13 cellular contexts compared by ENCODE assay signal in the genomic region with DNA sequence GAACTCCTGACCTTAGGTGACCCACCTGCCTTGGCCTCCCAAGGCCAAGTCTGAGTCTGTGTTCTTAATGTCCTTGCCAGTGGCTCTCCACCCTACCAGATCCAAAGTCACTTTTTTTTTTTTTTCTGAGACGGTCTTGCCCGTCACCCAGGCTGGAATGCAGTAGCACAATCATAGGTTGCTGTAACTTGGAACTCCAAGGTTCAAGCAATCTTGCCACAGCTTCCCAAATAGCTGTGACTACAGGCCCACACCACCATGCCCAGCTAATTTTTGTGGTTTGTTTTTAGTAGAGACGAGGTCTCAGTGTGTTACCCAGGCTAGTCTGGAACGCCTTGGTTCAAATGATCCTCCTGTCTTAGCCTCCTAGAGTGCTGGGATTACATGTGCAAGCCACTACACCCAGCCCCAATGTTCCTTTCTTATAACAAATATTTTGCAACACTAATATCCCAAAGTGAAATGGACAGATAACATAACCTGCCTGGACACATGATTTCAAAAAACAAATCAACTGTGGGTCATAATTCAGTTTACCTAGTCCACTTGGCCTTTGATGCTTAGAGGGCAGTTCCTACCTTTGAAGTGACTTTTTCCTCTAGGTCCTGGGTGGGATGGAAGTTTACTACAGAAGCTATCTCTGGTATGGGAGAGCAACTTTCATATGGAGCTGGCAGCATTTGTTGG. TPM values are rescaled to one million over a fixed set of nuclear protein-coding genes. Genes with fewer than 3 reads are reported as not detected.
A peak's percentile ranks its signal among the peaks of the same experiment; 100 is the strongest.
DNase-seq lines count a peak whose midpoint lies in the region; ATAC-seq and TF ChIP-seq lines count a peak whose summit lies in the region.
"Had no signal": no experiment of that assay in that cellular context is flagged by ENCODE, and none has a peak within 500 bp of the region (broad histone marks: within the 10 kb centered on the region; RNA-seq: fewer than 3 reads in every experiment).

No MANE protein-coding gene starts in this region.

- H3K4me2 ChIP-seq in GM23338: no peak overlapping the region
- H3K4me2 ChIP-seq: BLaER1 had no signal

- H3K9me3 ChIP-seq in right lobe of liver: no peaks in the 10 kb centered on the region
- H3K9me3 ChIP-seq: BLaER1 had no signal

- peaks cover 6% of the 10 kb centered on the region; the same call in 1 of the 2 replicates for H4K20me1 ChIP-seq in GM23338 (replicated peaks; ENCODE audit: insufficient read depth)

- peaks cover 32% of the 10 kb centered on the region for H3K36me3 ChIP-seq in GM23338 (ENCODE audit: insufficient read depth)
- peaks cover 8 to 39% (median 23%) of the 10 kb centered on the region in 4 donors for H3K36me3 ChIP-seq in right lobe of liver

- H3K27me3 ChIP-seq in GM23338 (ENCODE audit: insufficient read depth): no peaks in the 10 kb centered on the region
- H3K27me3 ChIP-seq in right lobe of liver: no peaks in the 10 kb centered on the region
- H3K27me3 ChIP-seq: BLaER1 had no signal

- no peaks in the 10 kb centered on the region for H3K9me3 Mint-ChIP-seq in activated T-cell treated with anti-CD3 and anti-CD28 coated beads, Interleukin-2, amount 50 U/mL, for 24 hours
- H3K9me3 Mint-ChIP-seq in GM23338 (no peaks in the 10 kb centered on the region; the same call in 2 of the 3 replicates), endothelial cell (ENCODE audit: unreplicated experiment) (no peaks in the 10 kb centered on the region)

- no peaks in the 10 kb centered on the region for H3K9me2 ChIP-seq in GM23338 (ENCODE audit: insufficient read depth)

- 58% methylated on average over 4 of the region's 4 CpGs for WGBS in right lobe of liver (ENCODE audit: insufficient coverage, low coverage, low lambda C conversion rate, missing lambda C conversion rate)

- H3K36me3 Mint-ChIP-seq in activated T-cell treated with anti-CD3 and anti-CD28 coated beads, Interleukin-2, amount 50 U/mL, for 24 hours (ENCODE audit: low read depth): peaks cover 81% of the 10 kb centered on the region
- H3K36me3 Mint-ChIP-seq in GM23338 (ENCODE audit: low read depth) (peaks cover 66% of the 10 kb centered on the region), endothelial cell (ENCODE audit: low read depth, unreplicated experiment) (peaks cover 57% of the 10 kb centered on the region)

- TF ChIP-seq POLR2A in right lobe of liver (IDR thresholded peaks at IDR 0.05): no peak

- TF ChIP-seq CTCF in GM23338 (conservative IDR thresholded peaks at IDR 0.05; ENCODE audit: low read depth in 2 of 2): no peak
- TF ChIP-seq CTCF in endothelial cell (IDR thresholded peaks at IDR 0.05; ENCODE audit: unreplicated experiment): no peak
- TF ChIP-seq CTCF in right lobe of liver (IDR thresholded peaks at IDR 0.05): no peak
- no peak for TF ChIP-seq CTCF in GM10266 (IDR thresholded peaks at IDR 0.05; ENCODE audit: control insufficient read depth, insufficient read depth, low read depth, missing control alignments)

- H3K27me3 Mint-ChIP-seq in activated T-cell treated with anti-CD3 and anti-CD28 coated beads, Interleukin-2, amount 50 U/mL, for 24 hours: no peaks in the 10 kb centered on the region
- H3K27me3 Mint-ChIP-seq in GM23338 (ENCODE audit: insufficient read depth, low read depth, poor library complexity): peaks cover 10% of the 10 kb centered on the region
- H3K27me3 Mint-ChIP-seq in endothelial cell (ENCODE audit: unreplicated experiment): no peaks in the 10 kb centered on the region

- CTCF ChIA-PET in HEK293T (lab: Yijun Ruan, JAX): interaction anchor here (0.9 kb wide), 1 partner anchor 60 kb away, joined by 3 read pairs; no protein-coding TSS in a partner anchor

- no peaks in the 10 kb centered on the region for H3K79me2 ChIP-seq in GM23338 (replicated peaks; ENCODE audit: insufficient read depth)

- POLR2A ChIA-PET in HEK293T (lab: Yijun Ruan, JAX): interaction anchor here (1.3 kb wide), 1 partner anchor 46 kb away, joined by 4 read pairs; the partner anchor contains the start of gene WIPF2

- no peak overlapping the region for H2AFZ ChIP-seq in GM23338

- H3K4me3 ChIP-seq in GM23338: no peak overlapping the region
- no peak overlapping the region for H3K4me3 ChIP-seq in right lobe of liver
- H3K4me3 ChIP-seq: BLaER1, GM12878 had no signal

- DNase-seq in activated T-cell treated with anti-CD3 and anti-CD28 coated beads, Interleukin-2, amount 50 U/mL, for 24 hours: no peak
- no peak for DNase-seq in activated T-cell treated with anti-CD3 and anti-CD28 coated beads, Interleukin-2, amount 50 U/mL, for 1 hour
- DNase-seq in GM23338 (ENCODE audit: low spot score) (no peak), endothelial cell (ENCODE audit: low spot score) (no peak), right lobe of liver (peak in 1 of 3 donors; percentile 5), NCI-H1105 (lab: John Stamatoyannopoulos, UW) (no peak), HEK293T (ENCODE audit: extremely low spot score) (no peak), GM10266 (ENCODE audit: extremely low spot score) (no peak)
- DNase-seq: Calu3, DMS 273 treated with DMSO at 0.1 percent for 48 hours had no signal

- H3K4me1 ChIP-seq in GM23338 (ENCODE audit: insufficient read depth) (no peaks in the 10 kb centered on the region), right lobe of liver (peaks cover 0 to 29% (median 9%) of the 10 kb centered on the region in 4 donors)

- H3F3A ChIP-seq in GM23338 (replicated peaks; ENCODE audit: low read depth): peaks cover 20% of the 10 kb centered on the region; the same call in 1 of the 2 replicates

- H3K4me3 Mint-ChIP-seq in activated T-cell treated with anti-CD3 and anti-CD28 coated beads, Interleukin-2, amount 50 U/mL, for 24 hours: no peak overlapping the region
- no peak overlapping the region for H3K4me3 Mint-ChIP-seq in GM23338
- peak overlapping the region; percentile 33 for H3K4me3 Mint-ChIP-seq in endothelial cell (ENCODE audit: unreplicated experiment)

- H3K4me1 Mint-ChIP-seq in activated T-cell treated with anti-CD3 and anti-CD28 coated beads, Interleukin-2, amount 50 U/mL, for 24 hours (ENCODE audit: low read depth): peaks cover 15% of the 10 kb centered on the region
- H3K4me1 Mint-ChIP-seq in GM23338: peaks cover 17% of the 10 kb centered on the region
- H3K4me1 Mint-ChIP-seq in endothelial cell (ENCODE audit: unreplicated experiment): peaks cover 4% of the 10 kb centered on the region

- ATAC-seq in GM23338: no peak
- ATAC-seq in right lobe of liver: peak; percentile 39 to 64 (median 58)
- ATAC-seq: GM12878 had no signal

- intact Hi-C loops in right lobe of liver (cut with DNase I): loop anchor here in 1 of 2 donors (10.0 kb wide), 2 partner anchors 118 to 158 kb away; partner anchors contain the start of genes CSF3 and MED24

- peak overlapping the region; percentile 45; the same call in 1 of the 2 replicates for H3K27ac ChIP-seq in GM23338 (ENCODE audit: low read depth)
- peak overlapping the region in 2 of 3 donors; percentile 39 to 55 for H3K27ac ChIP-seq in right lobe of liver
- H3K27ac ChIP-seq: 22Rv1, BLaER1 had no signal

- peak overlapping the region; percentile 66 for H3K27ac Mint-ChIP-seq in activated T-cell treated with anti-CD3 and anti-CD28 coated beads, Interleukin-2, amount 50 U/mL, for 24 hours
- H3K27ac Mint-ChIP-seq in GM23338: no peak overlapping the region
- H3K27ac Mint-ChIP-seq in endothelial cell (ENCODE audit: unreplicated experiment): no peak overlapping the region

TF ChIP-seq in GM23338, 12 proteins besides CTCF, POLR2A, EP300 and RAD21 (continues in another document):
- TF ChIP-seq CREB1 (CRISPR knock-in tag; IDR thresholded peaks at IDR 0.05; ENCODE audit: low read depth) (no peak), NANOG (IDR thresholded peaks at IDR 0.05; ENCODE audit: borderline replicate concordance) (no peak), EZH2phosphoT487 (IDR thresholded peaks at IDR 0.05; ENCODE audit: unreplicated experiment) (no peak), POLR2AphosphoS5 (IDR thresholded peaks at IDR 0.05; ENCODE audit: low read depth) (no peak)

TF ChIP-seq in HEK293T, 16 proteins besides CTCF, POLR2A, EP300 and RAD21:
- TF ChIP-seq NFRKB (IDR thresholded peaks at IDR 0.05) (no peak), LEF1 (IDR thresholded peaks at IDR 0.05; ENCODE audit: borderline replicate concordance) (no peak), FOXK2 (IDR thresholded peaks at IDR 0.05) (no peak), ZNF384 (IDR thresholded peaks at IDR 0.05) (no peak), ARNT (IDR thresholded peaks at IDR 0.05) (no peak), HDGF (IDR thresholded peaks at IDR 0.05; ENCODE audit: borderline replicate concordance) (no peak), FOXA1 (IDR thresholded peaks at IDR 0.05) (no peak), SP1 (IDR thresholded peaks at IDR 0.05) (no peak), TARDBP (IDR thresholded peaks at IDR 0.05) (no peak), SUZ12 (IDR thresholded peaks at IDR 0.05) (no peak), L3MBTL2 (conservative IDR thresholded peaks at IDR 0.05) (no peak), CTBP1 (IDR thresholded peaks at IDR 0.05; ENCODE audit: borderline replicate concordance) (no peak)
- TF ChIP-seq, protein P1, sequence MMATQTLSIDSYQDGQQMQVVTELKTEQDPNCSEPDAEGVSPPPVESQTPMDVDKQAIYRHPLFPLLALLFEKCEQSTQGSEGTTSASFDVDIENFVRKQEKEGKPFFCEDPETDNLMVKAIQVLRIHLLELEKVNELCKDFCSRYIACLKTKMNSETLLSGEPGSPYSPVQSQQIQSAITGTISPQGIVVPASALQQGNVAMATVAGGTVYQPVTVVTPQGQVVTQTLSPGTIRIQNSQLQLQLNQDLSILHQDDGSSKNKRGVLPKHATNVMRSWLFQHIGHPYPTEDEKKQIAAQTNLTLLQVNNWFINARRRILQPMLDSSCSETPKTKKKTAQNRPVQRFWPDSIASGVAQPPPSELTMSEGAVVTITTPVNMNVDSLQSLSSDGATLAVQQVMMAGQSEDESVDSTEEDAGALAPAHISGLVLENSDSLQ (IDR thresholded peaks at IDR 0.05): no peak

RNA-seq across cellular contexts. Expression of gene RAPGEFL1, which starts 4.0 kb away (rescaled TPM):
- total RNA-seq in GM23338 (2014; rRNA removed; shearing (Covaris generic)): 10.4 and 14.0 TPM in 2 replicates
- polyA plus RNA-seq in GM23338 (2016; fragmentation: Nextera tagmentation; extraction: Ambion mirVana): 5.0 and 6.7 TPM in 2 replicates
- total RNA-seq in endothelial cell (ENCODE audit: unreplicated experiment) (18.3 TPM), right lobe of liver (10 to 100 TPM in 1 of 6 experiments, 1 to 10 TPM in 5; 1.4 to 16.5 (median 4.4) TPM)

RNA-seq across cellular contexts. Expression of gene CASC3, which starts 32.9 kb away (rescaled TPM):
- total RNA-seq in GM23338 (2014; rRNA removed; shearing (Covaris generic)): 76.1 and 82.9 TPM in 2 replicates
- 34.4 and 37.5 TPM in 2 replicates for polyA plus RNA-seq in GM23338 (2016; fragmentation: Nextera tagmentation; extraction: Ambion mirVana)
- total RNA-seq in endothelial cell (ENCODE audit: unreplicated experiment) (96.4 TPM), right lobe of liver (10 to 100 TPM; 19.6 to 31.5 (median 25.9) TPM)

RNA-seq across cellular contexts. Expression of gene WIPF2, which starts 45.9 kb away (rescaled TPM):
- total RNA-seq in GM23338 (2014; rRNA removed; shearing (Covaris generic)): 9.2 and 10.8 TPM in 2 replicates
- polyA plus RNA-seq in GM23338 (2016; fragmentation: Nextera tagmentation; extraction: Ambion mirVana): 9.2 and 11.7 TPM in 2 replicates
- 32.2 TPM for total RNA-seq in endothelial cell (ENCODE audit: unreplicated experiment)
- 10 to 100 TPM in 2 of 6 experiments, 1 to 10 TPM in 4; 7.0 to 12.1 (median 9.0) TPM for total RNA-seq in right lobe of liver

RNA-seq across cellular contexts. Expression of gene MSL1, which starts 51.5 kb away (rescaled TPM):
- 52.5 and 56.5 TPM in 2 replicates for total RNA-seq in GM23338 (2014; rRNA removed; shearing (Covaris generic))
- polyA plus RNA-seq in GM23338 (2016; fragmentation: Nextera tagmentation; extraction: Ambion mirVana): 14.3 and 16.2 TPM in 2 replicates
- total RNA-seq in endothelial cell (ENCODE audit: unreplicated experiment): 96.2 TPM
- 10 to 100 TPM; 31.1 to 43.8 (median 36.0) TPM for total RNA-seq in right lobe of liver
